In genomic region chr20:2507875-2508630, GRCh38 we compare ENCODE assay signal across 8 cellular contexts. TPM values are rescaled to one million over a fixed set of nuclear protein-coding genes. Genes with fewer than 3 reads are reported as not detected.
DNase-seq lines count a peak whose midpoint lies in the region; ATAC-seq and TF ChIP-seq lines count a peak whose summit lies in the region.

No MANE protein-coding gene starts in this region.

- peak overlapping the region; percentile 99 for H3K4me3 Mint-ChIP-seq in T-helper 1 cell treated with Interleukin-12 subunit alpha and Interleukin-12 subunit beta and Interleukin-4 antibody, amounts not matched to agents 30 μg/mL and 1 μg/mL, for 36 hours

- H3K9me3 Mint-ChIP-seq in T-helper 1 cell treated with Interleukin-12 subunit alpha and Interleukin-12 subunit beta and Interleukin-4 antibody, amounts not matched to agents 30 μg/mL and 1 μg/mL, for 36 hours: peaks cover 3% of the 10 kb centered on the region

- H3K9ac ChIP-seq in HUES64 (ENCODE audit: low read depth, low read length) (peak overlapping the region; percentile 71), subcutaneous abdominal adipose tissue (ENCODE audit: low read length in 5 of 5) (peak overlapping the region; percentile 85 to 97 (median 89))

- no peaks in the 10 kb centered on the region; the same call in 1 of the 2 replicates for H3K4me1 ChIP-seq in HUES64 (ENCODE audit: insufficient read depth, low read length)
- H3K4me1 ChIP-seq in subcutaneous abdominal adipose tissue (ENCODE audit: control insufficient read depth in 5 of 5, insufficient read depth in 5 of 5, low read length in 5 of 5): peaks cover 4 to 25% (median 19%) of the 10 kb centered on the region in 5 donors

- no peaks in the 10 kb centered on the region for H3K9me3 ChIP-seq in HUES64 (ENCODE audit: insufficient read depth, low read depth, low read length)
- H3K9me3 ChIP-seq in subcutaneous abdominal adipose tissue (ENCODE audit: control insufficient read depth in 5 of 5, low read length in 5 of 5): no peaks in the 10 kb centered on the region

- no peak for TF ChIP-seq CTCF in kidney epithelial cell (IDR thresholded peaks at IDR 0.05; ENCODE audit: insufficient read depth, low read length, poor library complexity, severe bottlenecking)

- H3K27me3 ChIP-seq in HUES64 (ENCODE audit: insufficient read depth, low read length) (peaks cover 55% of the 10 kb centered on the region), kidney epithelial cell (ENCODE audit: control insufficient read depth, insufficient read depth, low read length) (no peaks in the 10 kb centered on the region), subcutaneous abdominal adipose tissue (ENCODE audit: control insufficient read depth in 5 of 5, insufficient read depth in 4 of 5, low read length in 5 of 5) (no peaks in the 10 kb centered on the region)

- H3K36me3 Mint-ChIP-seq in T-helper 1 cell treated with Interleukin-12 subunit alpha and Interleukin-12 subunit beta and Interleukin-4 antibody, amounts not matched to agents 30 μg/mL and 1 μg/mL, for 36 hours (ENCODE audit: low read depth): peaks cover 7% of the 10 kb centered on the region

- peaks cover 15% of the 10 kb centered on the region for H3K27me3 Mint-ChIP-seq in T-helper 1 cell treated with Interleukin-12 subunit alpha and Interleukin-12 subunit beta and Interleukin-4 antibody, amounts not matched to agents 30 μg/mL and 1 μg/mL, for 36 hours (ENCODE audit: low read depth)

- H3K27ac ChIP-seq in HUES64 (ENCODE audit: low read depth, low read length) (no peak overlapping the region), subcutaneous abdominal adipose tissue (ENCODE audit: low read depth, low read length) (peak overlapping the region; percentile 91)

- peaks cover 19% of the 10 kb centered on the region for H3K4me1 Mint-ChIP-seq in T-helper 1 cell treated with Interleukin-12 subunit alpha and Interleukin-12 subunit beta and Interleukin-4 antibody, amounts not matched to agents 30 μg/mL and 1 μg/mL, for 36 hours (ENCODE audit: low read depth)

- DNase-seq in T-helper 1 cell: no peak
- DNase-seq in astrocyte of the hippocampus (ENCODE audit: low read depth, low spot score): peak; percentile 12
- no peak for DNase-seq in kidney epithelial cell (ENCODE audit: low read depth)
- no peak for DNase-seq in amniotic stem cell (lab: John Stamatoyannopoulos, UW)

- H3K27ac Mint-ChIP-seq in T-helper 1 cell treated with Interleukin-12 subunit alpha and Interleukin-12 subunit beta and Interleukin-4 antibody, amounts not matched to agents 30 μg/mL and 1 μg/mL, for 36 hours: peak overlapping the region; percentile 98

- H3K36me3 ChIP-seq in HUES64 (ENCODE audit: insufficient read depth, low read length) (no peaks in the 10 kb centered on the region), kidney epithelial cell (ENCODE audit: control insufficient read depth, insufficient read depth, low read length) (no peaks in the 10 kb centered on the region), subcutaneous abdominal adipose tissue (ENCODE audit: control insufficient read depth in 5 of 5, insufficient read depth in 5 of 5, low read length in 5 of 5) (no peaks in the 10 kb centered on the region)

- 35% methylated on average over 22 of the region's 22 CpGs for WGBS in HUES64

- peak overlapping the region; percentile 70 for H3K4me3 ChIP-seq in HUES64 (ENCODE audit: low read length)
- H3K4me3 ChIP-seq in kidney epithelial cell (ENCODE audit: low read depth, low read length): peak overlapping the region; percentile 99
- peak overlapping the region; percentile 71 to 92 (median 85) for H3K4me3 ChIP-seq in subcutaneous abdominal adipose tissue (ENCODE audit: low read depth in 1 of 5, low read length in 5 of 5)

- no peak for ATAC-seq in GM21367 (IDR thresholded peaks at IDR 0.05; ENCODE audit: unreplicated experiment)

RNA-seq across cellular contexts. Expression of gene ZNF343, which starts 0.7 kb away (rescaled TPM):
- polyA plus RNA-seq in HUES64 (2013, experiment 1 of 2): 2.1 TPM
- polyA plus RNA-seq in HUES64 (2013, experiment 2 of 2): 3.0 TPM
- 6.2 and 9.9 TPM in 2 replicates for total RNA-seq in kidney epithelial cell

RNA-seq across cellular contexts. Expression of gene TMC2, which starts 28.3 kb away (rescaled TPM):
- not detected for polyA plus RNA-seq in HUES64 (2013, experiment 1 of 2)
- not detected for polyA plus RNA-seq in HUES64 (2013, experiment 2 of 2)
- total RNA-seq in kidney epithelial cell: not detected in 2 replicates

RNA-seq across cellular contexts. Expression of gene SNRPB, which starts 37.5 kb away (rescaled TPM):
- polyA plus RNA-seq in HUES64 (2013, experiment 1 of 2): 414 TPM
- polyA plus RNA-seq in HUES64 (2013, experiment 2 of 2): 397 TPM
- 546 and 598 TPM in 2 replicates for total RNA-seq in kidney epithelial cell
